Comparison of ENCODE assay signal across 16 cellular contexts in the genomic region with DNA sequence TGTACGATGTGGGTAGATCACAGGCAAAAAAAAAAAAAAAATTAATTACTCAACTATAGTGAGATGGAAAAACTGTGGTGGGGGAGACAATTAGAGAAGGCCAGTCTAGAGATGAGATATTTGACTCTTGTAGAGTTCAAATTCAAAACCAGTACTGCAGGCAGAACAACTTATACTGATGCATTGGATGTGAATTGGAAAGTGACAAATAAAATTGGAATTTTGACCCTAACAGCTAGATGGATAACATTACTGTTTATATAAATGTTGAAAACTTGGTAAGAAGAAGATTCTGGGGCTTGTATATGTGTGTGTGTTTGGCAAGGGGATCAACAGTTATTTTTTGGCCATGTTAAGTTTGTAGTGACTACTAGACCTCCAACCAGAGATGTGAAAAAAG.
DNase-seq lines count a peak whose midpoint lies in the region; ATAC-seq and TF ChIP-seq lines count a peak whose summit lies in the region.
"Had no signal": no experiment of that assay in that cellular context is flagged by ENCODE, and none has a peak within 500 bp of the region (broad histone marks: within the 10 kb centered on the region; RNA-seq: fewer than 3 reads in every experiment).

No MANE protein-coding gene starts in this region.

- no peak overlapping the region for H3K9ac ChIP-seq in PC-3 (ENCODE audit: low read length)
- H3K9ac ChIP-seq: BLaER1 treated with 17β-estradiol and CSF1 and Interleukin-3, amounts not matched to agents 10 nM and 100 nM had no signal

- no peak overlapping the region for H2AFZ ChIP-seq in PC-3 (ENCODE audit: low read length)

- POLR2A ChIA-PET in Caco-2 (lab: Charles Lee): no interaction called here
- POLR2A ChIA-PET in PC-3 (lab: Charles Lee; ENCODE audit: unreplicated experiment): no interaction called here

- H3K4me1 Mint-ChIP-seq in Caco-2 (ENCODE audit: low read depth, unreplicated experiment) (peaks cover 16% of the 10 kb centered on the region), progenitor cell of endocrine pancreas (ENCODE audit: low read depth) (peaks cover 38% of the 10 kb centered on the region)
- H3K4me1 Mint-ChIP-seq: B cell had no signal

- no peaks in the 10 kb centered on the region for H3K27me3 Mint-ChIP-seq in Caco-2 (ENCODE audit: insufficient read depth, unreplicated experiment)
- peaks cover 11% of the 10 kb centered on the region for H3K27me3 Mint-ChIP-seq in progenitor cell of endocrine pancreas
- H3K27me3 Mint-ChIP-seq: B cell; CD4-positive, alpha-beta T cell had no signal

- H3K27ac ChIP-seq in PC-3 (ENCODE audit: low read length): peak overlapping the region; percentile 43; the same call in 1 of the 2 replicates
- H3K27ac ChIP-seq: BLaER1 treated with 17β-estradiol and CSF1 and Interleukin-3, amounts not matched to agents 10 nM and 100 nM; C4-2B had no signal

- no peaks in the 10 kb centered on the region for H3F3A ChIP-seq in PC-3 (ENCODE audit: low read length, unreplicated experiment)

- CTCF ChIA-PET in Caco-2 (lab: Charles Lee): no interaction called here
- CTCF ChIA-PET in PC-3 (lab: Charles Lee): no interaction called here

- no peaks in the 10 kb centered on the region for H3K9me3 ChIP-seq in Caco-2
- no peaks in the 10 kb centered on the region for H3K9me3 ChIP-seq in PC-3 (ENCODE audit: low read length)
- H3K9me3 ChIP-seq: BLaER1 treated with 17β-estradiol and CSF1 and Interleukin-3, amounts not matched to agents 10 nM and 100 nM had no signal

- ATAC-seq in PC-3 (no peak), GM21515 (IDR thresholded peaks at IDR 0.05; ENCODE audit: unreplicated experiment) (no peak)
- ATAC-seq: CD8-positive, alpha-beta T cell had no signal

- H3K4me1 ChIP-seq in Caco-2: peaks cover 22% of the 10 kb centered on the region
- H3K4me1 ChIP-seq in PC-3 (ENCODE audit: insufficient read depth, low read length): peaks cover 45% of the 10 kb centered on the region
- H3K4me1 ChIP-seq: BLaER1 treated with 17β-estradiol and CSF1 and Interleukin-3, amounts not matched to agents 10 nM and 100 nM had no signal

- H3K36me3 ChIP-seq in Caco-2 (ENCODE audit: control insufficient read depth, insufficient read depth, low read length): no peaks in the 10 kb centered on the region
- H3K36me3 ChIP-seq in PC-3 (ENCODE audit: low read depth, low read length): no peaks in the 10 kb centered on the region
- H3K36me3 ChIP-seq: BLaER1 treated with 17β-estradiol and CSF1 and Interleukin-3, amounts not matched to agents 10 nM and 100 nM had no signal

- H3K9me3 Mint-ChIP-seq in Caco-2 (ENCODE audit: unreplicated experiment): peaks cover 8% of the 10 kb centered on the region
- H3K9me3 Mint-ChIP-seq in progenitor cell of endocrine pancreas (ENCODE audit: low read depth): no peaks in the 10 kb centered on the region
- H3K9me3 Mint-ChIP-seq: CD8-positive, alpha-beta T cell had no signal

- H3K27me3 ChIP-seq in Caco-2 (replicated peaks; ENCODE audit: control insufficient read depth, insufficient read depth, low read length): no peaks in the 10 kb centered on the region
- no peaks in the 10 kb centered on the region for H3K27me3 ChIP-seq in PC-3 (ENCODE audit: low read length)
- H3K27me3 ChIP-seq: BLaER1 treated with 17β-estradiol and CSF1 and Interleukin-3, amounts not matched to agents 10 nM and 100 nM had no signal

- no peak for TF ChIP-seq CTCF in Caco-2 (IDR thresholded peaks at IDR 0.05; ENCODE audit: insufficient read depth in 1 of 2, low read depth in 1 of 2, low read length in 1 of 2, severe bottlenecking in 1 of 2, unreplicated experiment in 1 of 2)
- no peak for TF ChIP-seq CTCF in PC-3 (conservative IDR thresholded peaks at IDR 0.05; ENCODE audit: low read depth, low read length)
- TF ChIP-seq CTCF in epithelial cell of esophagus (IDR thresholded peaks at IDR 0.05; ENCODE audit: insufficient read depth, low read depth, low read length, missing control alignments): no peak
- TF ChIP-seq CTCF in progenitor cell of endocrine pancreas (IDR thresholded peaks at IDR 0.05; ENCODE audit: unreplicated experiment): no peak

- intact Hi-C loops in Caco-2 (cut with micrococcal nuclease; ENCODE audit: unreplicated experiment): no loop called here
- intact Hi-C loops in PC-3 (cut with micrococcal nuclease): no loop called here

- BruUV-seq in Caco-2 (replicated peaks; lab: Mats Ljungman, UMichigan) (no TSS peak), PC-3 (replicated peaks; lab: Mats Ljungman, UMichigan) (no TSS peak)

- H3K36me3 Mint-ChIP-seq in Caco-2 (ENCODE audit: insufficient read depth, unreplicated experiment) (no peaks in the 10 kb centered on the region), progenitor cell of endocrine pancreas (ENCODE audit: insufficient read depth) (no peaks in the 10 kb centered on the region)
- H3K36me3 Mint-ChIP-seq: CD8-positive, alpha-beta T cell had no signal

- H3K4me3 Mint-ChIP-seq in Caco-2 (ENCODE audit: unreplicated experiment) (no peak overlapping the region), progenitor cell of endocrine pancreas (ENCODE audit: low read depth) (peak overlapping the region; percentile 0)
- H3K4me3 Mint-ChIP-seq: B cell; CD4-positive, alpha-beta T cell; CD8-positive, alpha-beta T cell had no signal

- H3K27ac Mint-ChIP-seq in Caco-2 (ENCODE audit: unreplicated experiment) (peak overlapping the region; percentile 2), progenitor cell of endocrine pancreas (peak overlapping the region; percentile 30)
- H3K27ac Mint-ChIP-seq: B cell; CD4-positive, alpha-beta T cell; CD8-positive, alpha-beta T cell had no signal

- H3K4me3 ChIP-seq in Caco-2 (ENCODE audit: low read depth, low read length): no peak overlapping the region
- H3K4me3 ChIP-seq in PC-3 (ENCODE audit: low read length): no peak overlapping the region
- H3K4me3 ChIP-seq in epithelial cell of esophagus (ENCODE audit: low read length): no peak overlapping the region
- H3K4me3 ChIP-seq: BLaER1 treated with 17β-estradiol and CSF1 and Interleukin-3, amounts not matched to agents 10 nM and 100 nM had no signal

- H3K79me2 ChIP-seq in PC-3 (ENCODE audit: low read length): no peaks in the 10 kb centered on the region

- no peaks in the 10 kb centered on the region for H3K9me2 ChIP-seq in PC-3 (replicated peaks; ENCODE audit: low read length)

- H4K20me1 ChIP-seq in PC-3 (ENCODE audit: low read length): no peaks in the 10 kb centered on the region
- H4K20me1 ChIP-seq: BLaER1 treated with 17β-estradiol and CSF1 and Interleukin-3, amounts not matched to agents 10 nM and 100 nM had no signal

- peak overlapping the region; percentile 62 for H3K4me2 ChIP-seq in PC-3 (ENCODE audit: low read length)
- H3K4me2 ChIP-seq: BLaER1 treated with 17β-estradiol and CSF1 and Interleukin-3, amounts not matched to agents 10 nM and 100 nM had no signal

- DNase-seq in Caco-2: no peak
- peak; percentile 64 for DNase-seq in PC-3
- DNase-seq in epithelial cell of esophagus (ENCODE audit: low read depth): peak; percentile 23
- no peak for DNase-seq in progenitor cell of endocrine pancreas (ENCODE audit: low spot score, unreplicated experiment)
- no peak for DNase-seq in 8988T
- DNase-seq in SW 1271 (lab: John Stamatoyannopoulos, UW): no peak
- DNase-seq in Ammon's horn (ENCODE audit: low spot score): no peak
- DNase-seq: ACHN; CD4-positive, alpha-beta T cell; CD8-positive, alpha-beta T cell; DMS79 treated with DMSO at 0.1 percent for 48 hours; GF-D8 had no signal

Comparison
In these comparisons a context has a peak if more than half of its experiments do, and no peak if none do; other contexts are left out.
1. DNase-seq: peak in PC-3 (single experiment) and epithelial cell of esophagus (single experiment); none in Caco-2 (0 of 2), progenitor cell of endocrine pancreas (single experiment), 8988T (single experiment), SW 1271 (0 of 2) and Ammon's horn (single experiment).